ENCODE assay signal across 17 cellular contexts in the genomic region with DNA sequence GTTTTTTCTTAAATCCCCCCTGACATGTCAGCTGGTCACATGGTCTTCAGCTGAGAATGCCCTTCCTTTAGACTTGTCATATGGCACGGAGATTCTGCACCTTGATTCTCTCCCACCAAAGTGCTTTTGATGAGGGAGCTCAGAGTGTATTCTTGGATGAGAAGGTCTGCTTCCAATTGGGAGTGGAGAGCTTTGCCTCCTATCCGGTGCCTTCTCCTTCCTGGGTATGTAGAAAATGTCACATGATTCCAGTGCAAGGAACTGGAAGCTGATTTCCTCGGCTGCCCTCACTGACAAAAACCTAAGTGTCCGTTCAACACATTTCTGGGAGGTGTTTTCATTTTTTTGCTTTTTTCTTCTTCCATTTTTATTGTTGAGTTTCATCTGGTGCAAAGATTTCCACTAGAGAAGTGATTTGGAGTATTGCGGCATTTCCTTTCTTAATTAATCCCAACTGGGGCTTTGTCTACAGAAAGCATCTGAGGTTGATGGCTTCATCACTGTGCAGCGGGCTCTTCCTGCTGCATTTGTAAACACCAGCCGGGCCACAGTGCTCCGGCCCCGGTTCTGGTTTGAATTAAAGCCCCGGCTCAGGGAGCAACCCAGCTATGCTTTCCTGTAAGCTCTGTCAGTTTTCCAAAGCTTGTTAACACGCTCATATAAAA.
DNase-seq lines count a peak whose midpoint lies in the region; TF ChIP-seq lines count a peak whose summit lies in the region.
"Had no signal": no experiment of that assay in that cellular context is flagged by ENCODE, and none has a peak within 500 bp of the region (broad histone marks: within the 10 kb centered on the region; RNA-seq: fewer than 3 reads in every experiment).

No MANE protein-coding gene starts in this region.

- H3K23ac ChIP-seq in H9 (ENCODE audit: insufficient read length, low read depth, low read length): no peak overlapping the region

- no peaks in the 10 kb centered on the region for H3K36me3 Mint-ChIP-seq in H9 (ENCODE audit: insufficient read depth in 1 of 3, low read depth in 3 of 3)
- H3K36me3 Mint-ChIP-seq: CD8-positive, alpha-beta T cell had no signal

- H3K4me1 ChIP-seq in smooth muscle cell (ENCODE audit: low read depth) (peaks cover 16% of the 10 kb centered on the region), H9 (ENCODE audit: insufficient read depth, low read length) (peaks cover 3% of the 10 kb centered on the region; the same call in 1 of the 2 replicates)
- H3K4me1 ChIP-seq: thyroid gland had no signal

- H3K4ac ChIP-seq in H9 (ENCODE audit: low read depth, low read length): no peak overlapping the region

- H3K27me3 ChIP-seq in smooth muscle cell (ENCODE audit: low read depth) (no peaks in the 10 kb centered on the region), H9 (ENCODE audit: insufficient read depth, low read length) (no peaks in the 10 kb centered on the region)
- H3K27me3 ChIP-seq: thyroid gland had no signal

- H3K4me3 ChIP-seq in fibroblast of mammary gland (ENCODE audit: control insufficient read depth, low read depth, low read length) (peak overlapping the region; percentile 12), smooth muscle cell (no peak overlapping the region)
- H3K4me3 ChIP-seq: thyroid gland had no signal

- H3K23me2 ChIP-seq in H9 (ENCODE audit: insufficient read length, low read depth, low read length, poor library complexity, severe bottlenecking): no peaks in the 10 kb centered on the region

- H3K9ac ChIP-seq in smooth muscle cell (ENCODE audit: low read depth) (peak overlapping the region; percentile 59), H9 (ENCODE audit: extremely low read depth, insufficient read length, low read length) (no peak overlapping the region)

- peak overlapping the region; percentile 50 for H2AFZ ChIP-seq in smooth muscle cell (ENCODE audit: low read depth)
- no peak overlapping the region for H2AFZ ChIP-seq in H9 (ENCODE audit: low read length)

- no peak overlapping the region for H2BK20ac ChIP-seq in H9 (ENCODE audit: low read depth, low read length, poor library complexity, severe bottlenecking)

- CTCF ChIA-PET in RWPE1 (lab: Yijun Ruan, JAX): interaction anchor here (0.6 to 1.0 kb wide), 2 partner anchors 197 to 504 kb away, joined by 3 to 8 read pairs; no protein-coding TSS in a partner anchor
- CTCF ChIA-PET in HEK293T (lab: Yijun Ruan, JAX): interaction anchor here (0.9 kb wide), 1 partner anchor 235 kb away, joined by 3 read pairs; no protein-coding TSS in a partner anchor

- H3K4me2 ChIP-seq in smooth muscle cell (peak overlapping the region; percentile 76), H9 (ENCODE audit: insufficient read depth, insufficient read length, low read length) (no peak overlapping the region)

- DNase-seq in GM04503 (ENCODE audit: low read depth): peak; percentile 90
- DNase-seq in RWPE1 (ENCODE audit: low spot score): no peak
- DNase-seq in fibroblast of mammary gland (ENCODE audit: low read depth): peak; percentile 85
- no peak for DNase-seq in smooth muscle cell (lab: John Stamatoyannopoulos, UW; ENCODE audit: unreplicated experiment)
- no peak for DNase-seq in ecto neural progenitor cell (ENCODE audit: low spot score)
- DNase-seq in activated CD4-positive, alpha-beta T cell treated with anti-CD3 and anti-CD28 coated beads for 1 hour: no peak
- no peak for DNase-seq in H9
- no peak for DNase-seq in HEK293T (ENCODE audit: extremely low spot score)
- DNase-seq: activated CD4-positive, CD25-positive, alpha-beta regulatory T cell treated with anti-CD3 and anti-CD28 coated beads, Interleukin-2, amount 50 U/mL, for 72 hours; activated CD8-positive, alpha-beta memory T cell treated with anti-CD3 and anti-CD28 coated beads, Interleukin-2, amount 50 U/mL, for 4 hours; activated naive CD4-positive, alpha-beta T cell; CD8-positive, alpha-beta T cell; effector memory CD4-positive, alpha-beta T cell; NCI-H1092 treated with DMSO at 0.1 percent for 48 hours; NCI-H2171 treated with DMSO at 0.1 percent for 48 hours; T-helper 1 cell; thyroid gland had no signal

- no peak overlapping the region for H2BK120ac ChIP-seq in H9 (ENCODE audit: low read depth, low read length, poor library complexity, severe bottlenecking)

- H4K91ac ChIP-seq in H9 (ENCODE audit: insufficient read length, low read depth, low read length): no peak overlapping the region

- H2BK5ac ChIP-seq in H9 (ENCODE audit: insufficient read length, low read length): no peak overlapping the region

- H2AK5ac ChIP-seq in H9 (ENCODE audit: insufficient read length, low read length): no peak overlapping the region

- 35% methylated on average over 11 of the region's 11 CpGs for WGBS in smooth muscle cell (ENCODE audit: low lambda C conversion rate)
- WGBS in H9 (ENCODE audit: extremely low coverage, insufficient read length, low lambda C conversion rate): no CpG with 5 or more reads among the region's 11 CpGs

- no peak for TF ChIP-seq CTCF in RWPE1 (conservative IDR thresholded peaks at IDR 0.05; ENCODE audit: low read depth)
- no peak for TF ChIP-seq CTCF in fibroblast of mammary gland (conservative IDR thresholded peaks at IDR 0.05; ENCODE audit: control insufficient read depth, insufficient read depth, low read depth, low read length)
- no peak for TF ChIP-seq CTCF in smooth muscle cell (IDR thresholded peaks at IDR 0.05; ENCODE audit: borderline replicate concordance, insufficient read depth, poor library complexity, severe bottlenecking)
- no peak for TF ChIP-seq CTCF in H9 (conservative IDR thresholded peaks at IDR 0.05)

- no peak overlapping the region for H3K14ac ChIP-seq in H9 (ENCODE audit: insufficient read depth, low read length)

- H3K4me1 Mint-ChIP-seq in H9: peaks cover 46 to 50% of the 10 kb centered on the region in 2 experiments

- H3K27ac Mint-ChIP-seq in H9: no peak overlapping the region; a peak in 1 of 7 replicates
- H3K27ac Mint-ChIP-seq: CD8-positive, alpha-beta T cell had no signal

- no peaks in the 10 kb centered on the region; a peak in 1 of 5 replicates for H3K9me3 Mint-ChIP-seq in H9

- no peak overlapping the region for H3K56ac ChIP-seq in H9 (ENCODE audit: insufficient read length, low read depth, low read length)

- no peak overlapping the region for H2BK15ac ChIP-seq in H9 (ENCODE audit: low read depth, low read length)

- H3K27ac ChIP-seq in RWPE1: peak overlapping the region; percentile 93
- H3K27ac ChIP-seq in smooth muscle cell (ENCODE audit: low read depth): peak overlapping the region; percentile 63
- no peak overlapping the region for H3K27ac ChIP-seq in H9 (ENCODE audit: insufficient read length, low read depth, low read length)
- H3K27ac ChIP-seq: thyroid gland had no signal

- no peak overlapping the region for H4K5ac ChIP-seq in H9 (ENCODE audit: insufficient read length, low read depth, low read length)

- no peaks in the 10 kb centered on the region for H3K79me1 ChIP-seq in H9 (ENCODE audit: insufficient read depth, low read depth, low read length, poor library complexity, severe bottlenecking)

- no peak overlapping the region for H3T11ph ChIP-seq in H9 (ENCODE audit: low read length)

- no peak overlapping the region for H4K8ac ChIP-seq in H9 (replicated peaks; ENCODE audit: insufficient read length, low read depth, low read length)

- no peak overlapping the region for H2BK12ac ChIP-seq in H9 (ENCODE audit: insufficient read length, low read depth, low read length)

- no peaks in the 10 kb centered on the region for H3K36me3 ChIP-seq in smooth muscle cell (ENCODE audit: low read depth)
- H3K36me3 ChIP-seq: thyroid gland had no signal

- H3K79me2 ChIP-seq in smooth muscle cell (ENCODE audit: low read depth) (no peaks in the 10 kb centered on the region), H9 (ENCODE audit: insufficient read depth, low read length) (no peaks in the 10 kb centered on the region)

- POLR2A ChIA-PET in RWPE1 (lab: Yijun Ruan, JAX; ENCODE audit: low non-redundant PET) (interaction anchor here (1.0 kb wide), 1 partner anchor 9 kb away, joined by 4 read pairs; no protein-coding TSS in a partner anchor), HEK293T (lab: Yijun Ruan, JAX) (no interaction called here)

- no peak overlapping the region for H3K4me3 Mint-ChIP-seq in H9
- H3K4me3 Mint-ChIP-seq: CD8-positive, alpha-beta T cell had no signal

- no peaks in the 10 kb centered on the region for H3F3A ChIP-seq in smooth muscle cell (ENCODE audit: low read depth)

- H3K18ac ChIP-seq in H9 (ENCODE audit: insufficient read length, low read depth, low read length): no peak overlapping the region

- H4K20me1 ChIP-seq in smooth muscle cell (ENCODE audit: low read depth) (no peaks in the 10 kb centered on the region), H9 (ENCODE audit: control insufficient read depth, insufficient read depth, insufficient read length) (no peaks in the 10 kb centered on the region)

- H3K27me3 Mint-ChIP-seq in H9 (ENCODE audit: low read depth): peaks cover 4% of the 10 kb centered on the region

- H3K9me3 ChIP-seq in smooth muscle cell (replicated peaks; ENCODE audit: low read depth) (no peaks in the 10 kb centered on the region), H9 (ENCODE audit: control insufficient read depth, low read depth, low read length) (no peaks in the 10 kb centered on the region)
- H3K9me3 ChIP-seq: thyroid gland had no signal

TF ChIP-seq in HEK293T, 16 proteins besides CTCF, POLR2A, EP300 and RAD21:
- no peak for TF ChIP-seq SUZ12 (IDR thresholded peaks at IDR 0.05)
- no peak for TF ChIP-seq HDGF (IDR thresholded peaks at IDR 0.05; ENCODE audit: borderline replicate concordance)
- no peak for TF ChIP-seq ELF4 (IDR thresholded peaks at IDR 0.05)
- no peak for TF ChIP-seq NFRKB (IDR thresholded peaks at IDR 0.05)
- no peak for TF ChIP-seq L3MBTL2 (conservative IDR thresholded peaks at IDR 0.05)
- TF ChIP-seq FOXM1 (IDR thresholded peaks at IDR 0.05; ENCODE audit: borderline replicate concordance): no peak
- TF ChIP-seq BHLHE40 (IDR thresholded peaks at IDR 0.05; ENCODE audit: borderline replicate concordance): no peak
- no peak for TF ChIP-seq LEF1 (IDR thresholded peaks at IDR 0.05; ENCODE audit: borderline replicate concordance)

Comparison
In these comparisons a context has a peak if more than half of its experiments do, and no peak if none do; other contexts are left out.
1. DNase-seq: peak in GM04503 (single experiment) and fibroblast of mammary gland (single experiment); none in RWPE1 (single experiment), smooth muscle cell (single experiment), ecto neural progenitor cell (single experiment), activated CD4-positive, alpha-beta T cell treated with anti-CD3 and anti-CD28 coated beads for 1 hour (single experiment), H9 (single experiment) and HEK293T (single experiment).